Comparison of ENCODE assay signal across 17 cellular contexts in genomic region chr4:174490356-174490969, GRCh38. TPM values are rescaled to one million over a fixed set of nuclear protein-coding genes. Genes with fewer than 3 reads are reported as not detected.
DNase-seq lines count a peak whose midpoint lies in the region; ATAC-seq and TF ChIP-seq lines count a peak whose summit lies in the region.
"Had no signal": no experiment of that assay in that cellular context is flagged by ENCODE, and none has a peak within 500 bp of the region (broad histone marks: within the 10 kb centered on the region; RNA-seq: fewer than 3 reads in every experiment).

No MANE protein-coding gene starts in this region.

- no peaks in the 10 kb centered on the region for H3K27me3 ChIP-seq in HCT116 (ENCODE audit: insufficient read depth, low read length)
- no peaks in the 10 kb centered on the region for H3K27me3 ChIP-seq in RWPE2 (ENCODE audit: insufficient read depth, poor library complexity, severe bottlenecking)
- H3K27me3 ChIP-seq in skeletal muscle satellite cell (ENCODE audit: control insufficient read depth, insufficient read depth, low read length), result no peaks in the 10 kb centered on the region
- H3K27me3 ChIP-seq: neural progenitor cell had no signal

- H3K9ac ChIP-seq in HCT116 (ENCODE audit: low read length) (no peak overlapping the region), skeletal muscle satellite cell (ENCODE audit: low read depth, low read length) (no peak overlapping the region)
- H3K9ac ChIP-seq: neural progenitor cell had no signal

- TF ChIP-seq CTCF in HCT116 (IDR thresholded peaks at IDR 0.05 in 2 of 3, conservative IDR thresholded peaks at IDR 0.05 in 1 of 3; ENCODE audit: borderline replicate concordance in 1 of 3, insufficient read depth in 1 of 3, low read depth in 2 of 3, low read length in 2 of 3) (no peak), RWPE2 (IDR thresholded peaks at IDR 0.05; ENCODE audit: poor library complexity, severe bottlenecking) (no peak)

- POLR2A ChIA-PET in HCT116 (lab: Charles Lee), result no interaction called here

- no peak for TF ChIP-seq RAD21 in HCT116 (IDR thresholded peaks at IDR 0.05; ENCODE audit: low read depth)

- no peaks in the 10 kb centered on the region for H4K20me1 ChIP-seq in HCT116 (ENCODE audit: insufficient read depth)

- H3K4me1 ChIP-seq in HCT116 (ENCODE audit: control insufficient read depth in 1 of 2, insufficient read depth in 2 of 2, low read length in 2 of 2) (peaks cover 5 to 6% of the 10 kb centered on the region in 2 experiments; a peak in 1 of 4 replicates), RWPE2 (ENCODE audit: insufficient read depth, poor library complexity, severe bottlenecking) (peaks cover 11% of the 10 kb centered on the region), skeletal muscle satellite cell (ENCODE audit: control insufficient read depth, insufficient read depth, low read length) (peaks cover 31% of the 10 kb centered on the region)
- H3K4me1 ChIP-seq: left ventricle myocardium inferior had no signal

- H2AFZ ChIP-seq in HCT116 (ENCODE audit: low read depth, low read length, poor library complexity, severe bottlenecking), result no peak overlapping the region
- H2AFZ ChIP-seq: neural progenitor cell had no signal

- H3K4me2 ChIP-seq in HCT116 (ENCODE audit: low read length) (peak overlapping the region; percentile 6; the same call in 1 of the 2 replicates), skeletal muscle satellite cell (ENCODE audit: low read length) (peak overlapping the region; percentile 41)
- H3K4me2 ChIP-seq: neural progenitor cell had no signal

- DNase-seq in HCT116 (ENCODE audit: low read depth, low spot score), result no peak
- no peak for DNase-seq in RWPE2 (ENCODE audit: low spot score)
- DNase-seq in fibroblast of peridontal ligament (ENCODE audit: extremely low read depth), result peak; percentile 54
- no peak for DNase-seq in Right ventricle myocardium inferior (ENCODE audit: missing footprints)
- DNase-seq in SHP77 treated with DMSO at 0.1 percent for 48 hours (lab: John Stamatoyannopoulos, UW), result no peak
- no peak for DNase-seq in central memory CD4-positive, alpha-beta T cell
- DNase-seq: activated CD4-positive, alpha-beta T cell treated with anti-CD3 and anti-CD28 coated beads, Interleukin-2, amount 10 ng/mL, durations not matched to agents 24 days and 14 days; anterior cingulate cortex; CD8-positive, alpha-beta memory T cell; left ventricle myocardium inferior; NCI-H2081; NK-92 treated with Interleukin-12 subunit alpha and Interleukin-12 subunit beta, amount 100 ng/mL, for 24 hours had no signal

- no peak for TF ChIP-seq POLR2A in HCT116 (IDR thresholded peaks at IDR 0.05; ENCODE audit: borderline replicate concordance, extremely low read depth, insufficient read depth, insufficient read length)

- no TSS peak for BruUV-seq in HCT116 (replicated peaks; lab: Mats Ljungman, UMichigan)

- intact Hi-C loops in HCT116 (cut with micrococcal nuclease), result no loop called here
- intact Hi-C loops in Right ventricle myocardium inferior (cut with DNase I), result no loop called here

- RAD21 ChIA-PET in HCT116 (lab: Charles Lee; ENCODE audit: low non-redundant PET in 1 of 2, low total read pairs in 2 of 2, uncharacterized antibody in 2 of 2, unreplicated experiment in 2 of 2), result no interaction called here

- H3K27ac ChIP-seq in HCT116 (ENCODE audit: low read depth, low read length), result no peak overlapping the region
- no peak overlapping the region for H3K27ac ChIP-seq in RWPE2 (ENCODE audit: poor library complexity, severe bottlenecking)
- H3K27ac ChIP-seq: left ventricle myocardium inferior, neural progenitor cell, skin epidermis, thoracic aorta had no signal

- H3K4me3 ChIP-seq in HCT116 (replicated peaks in 1 of 2; ENCODE audit: low read depth in 1 of 2, low read length in 2 of 2), result no peak overlapping the region
- no peak overlapping the region for H3K4me3 ChIP-seq in RWPE2 (ENCODE audit: severe bottlenecking)
- H3K4me3 ChIP-seq in skeletal muscle satellite cell (ENCODE audit: low read length), result no peak overlapping the region
- H3K4me3 ChIP-seq: left ventricle myocardium inferior, neural progenitor cell, skin epidermis, thoracic aorta had no signal

- H3K79me2 ChIP-seq in HCT116 (ENCODE audit: insufficient read depth, low read length), result no peaks in the 10 kb centered on the region

- H3K36me3 ChIP-seq in HCT116 (ENCODE audit: control insufficient read depth in 1 of 2, insufficient read depth in 2 of 2, low read length in 2 of 2) (no peaks in the 10 kb centered on the region), RWPE2 (ENCODE audit: low read depth) (no peaks in the 10 kb centered on the region), skeletal muscle satellite cell (ENCODE audit: insufficient read depth, low read length) (no peaks in the 10 kb centered on the region)
- H3K36me3 ChIP-seq: left ventricle myocardium inferior, neural progenitor cell, thoracic aorta had no signal

- H3K9me3 ChIP-seq in HCT116 (ENCODE audit: control insufficient read depth in 1 of 2, insufficient read depth in 1 of 2, low read depth in 1 of 2, low read length in 2 of 2) (no peaks in the 10 kb centered on the region), RWPE2 (ENCODE audit: severe bottlenecking) (no peaks in the 10 kb centered on the region), skeletal muscle satellite cell (replicated peaks; ENCODE audit: low read length) (no peaks in the 10 kb centered on the region)
- H3K9me3 ChIP-seq: left ventricle myocardium inferior, thoracic aorta had no signal

- H3K9me2 ChIP-seq in HCT116 (ENCODE audit: insufficient read depth), result no peaks in the 10 kb centered on the region

- CTCF ChIA-PET in HCT116 (lab: Charles Lee), result interaction anchor here (0.9 to 1.3 kb wide), 2 partner anchors 17 to 18 kb away, joined by 3 to 4 read pairs; no protein-coding TSS in a partner anchor

- ATAC-seq in HCT116 (no peak), RWPE2 (ENCODE audit: low read depth) (peak; percentile 75), Right ventricle myocardium inferior (no peak), GM21390 (IDR thresholded peaks at IDR 0.05; ENCODE audit: unreplicated experiment) (no peak)

TF ChIP-seq in HCT116, 20 proteins besides CTCF, POLR2A, EP300 and RAD21:
- TF ChIP-seq REST (IDR thresholded peaks at IDR 0.05; ENCODE audit: low read depth), result no peak
- TF ChIP-seq MAX (IDR thresholded peaks at IDR 0.05), result no peak
- no peak for TF ChIP-seq CBX3 (IDR thresholded peaks at IDR 0.05; ENCODE audit: low read depth)
- TF ChIP-seq SIN3A (IDR thresholded peaks at IDR 0.05; ENCODE audit: low read depth), result no peak
- no peak for TF ChIP-seq TCF7L2 (IDR thresholded peaks at IDR 0.05; ENCODE audit: borderline replicate concordance, extremely low read depth, insufficient read depth, insufficient read length)
- no peak for TF ChIP-seq ZBTB33 (IDR thresholded peaks at IDR 0.05; ENCODE audit: extremely low read depth, insufficient replicate concordance, low read length)
- no peak for TF ChIP-seq ELF1 (IDR thresholded peaks at IDR 0.05; ENCODE audit: borderline replicate concordance, low read depth)
- TF ChIP-seq POLR2AphosphoS5 (IDR thresholded peaks at IDR 0.05; ENCODE audit: low read depth, low read length), result no peak
- no peak for TF ChIP-seq YY1 (IDR thresholded peaks at IDR 0.05; ENCODE audit: extremely low read depth, insufficient replicate concordance, low read depth, low read length)
- no peak for TF ChIP-seq SRF (IDR thresholded peaks at IDR 0.05; ENCODE audit: low read depth)

RNA-seq across cellular contexts. Expression of gene HPGD, which starts 31.8 kb away (rescaled TPM):
- total RNA-seq in HCT116 (2021; ENCODE audit: unreplicated experiment), result 0.66 TPM
- polyA plus RNA-seq in HCT116 (2012), result 0.19 and 0.20 TPM in 2 replicates
- 0.87 and 1.0 TPM in 2 replicates for total RNA-seq in skeletal muscle satellite cell (2012; rRNA removed)
- total RNA-seq in Right ventricle myocardium inferior, result 1.1 TPM
